In the genomic region with DNA sequence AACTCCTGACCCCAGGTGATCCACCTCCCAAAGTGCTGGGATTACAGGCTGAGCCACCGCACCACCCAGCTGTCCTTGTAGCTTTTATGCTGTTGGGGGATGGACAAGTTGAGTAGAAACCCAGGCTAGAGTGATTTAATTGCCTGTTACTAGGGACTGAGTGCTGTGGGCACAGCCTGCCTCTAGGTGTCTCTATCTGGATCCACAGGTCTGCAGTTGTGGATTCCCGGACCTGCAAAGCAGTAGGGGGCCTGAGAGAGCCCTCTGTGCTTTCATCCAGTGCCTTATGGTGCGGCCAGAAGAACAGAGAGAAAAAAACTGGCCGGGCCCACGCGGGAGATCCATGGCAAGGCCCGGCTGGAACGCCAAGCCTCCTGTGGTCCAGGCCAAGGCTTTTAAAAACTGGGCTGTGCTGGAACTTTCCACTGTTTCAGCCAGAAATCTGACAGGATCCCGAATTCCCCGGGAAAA, we compare ENCODE assay signal across 1 cellular context.
TF ChIP-seq lines count a peak whose summit lies in the region.

No MANE protein-coding gene starts in this region.

TF ChIP-seq in HEK293, 187 proteins besides CTCF, POLR2A, EP300 and RAD21 (continued from another document and continues in another):
- TF ChIP-seq ZNF510 (tag by site-specific recombination; IDR thresholded peaks at IDR 0.05; ENCODE audit: insufficient replicate concordance), result no peak
- TF ChIP-seq ZNF514 (tag by site-specific recombination; IDR thresholded peaks at IDR 0.05), result no peak
- TF ChIP-seq ZNF433 (tag by site-specific recombination; IDR thresholded peaks at IDR 0.05; ENCODE audit: low read depth), result no peak
- no peak for TF ChIP-seq WT1 (tag by site-specific recombination; IDR thresholded peaks at IDR 0.05)
- no peak for TF ChIP-seq ZNF175 (tag by site-specific recombination; IDR thresholded peaks at IDR 0.05)
- no peak for TF ChIP-seq HOXA7 (CRISPR knock-in tag; IDR thresholded peaks at IDR 0.05; ENCODE audit: borderline replicate concordance)
- no peak for TF ChIP-seq PRDM6 (tag by site-specific recombination; IDR thresholded peaks at IDR 0.05)
- TF ChIP-seq ZBTB6 (tag by site-specific recombination; IDR thresholded peaks at IDR 0.05), result no peak
- TF ChIP-seq ZNF449 (tag by site-specific recombination; IDR thresholded peaks at IDR 0.05), result no peak
- TF ChIP-seq TCF7L2 (IDR thresholded peaks at IDR 0.05; ENCODE audit: borderline replicate concordance, low read depth, low read length), result no peak
- TF ChIP-seq ZIC2 (tag by site-specific recombination; IDR thresholded peaks at IDR 0.05), result peak; percentile 79
- no peak for TF ChIP-seq ZNF223 (tag by site-specific recombination; IDR thresholded peaks at IDR 0.05)
- TF ChIP-seq ZNF645 (tag by site-specific recombination; IDR thresholded peaks at IDR 0.05), result no peak
- TF ChIP-seq ZFP41 (tag by site-specific recombination; IDR thresholded peaks at IDR 0.05; ENCODE audit: borderline replicate concordance), result no peak
- no peak for TF ChIP-seq ZSCAN18 (tag by site-specific recombination; IDR thresholded peaks at IDR 0.05)
- TF ChIP-seq ZNF549 (tag by site-specific recombination; IDR thresholded peaks at IDR 0.05), result no peak
- no peak for TF ChIP-seq HOXC10 (CRISPR knock-in tag; IDR thresholded peaks at IDR 0.05)
- TF ChIP-seq ZNF707 (tag by site-specific recombination; IDR thresholded peaks at IDR 0.05), result no peak
- TF ChIP-seq SALL2 (tag by site-specific recombination; IDR thresholded peaks at IDR 0.05; ENCODE audit: borderline replicate concordance), result no peak
- TF ChIP-seq ZBTB44 (tag by site-specific recombination; IDR thresholded peaks at IDR 0.05), result no peak
- TF ChIP-seq ZNF830 (tag by site-specific recombination; IDR thresholded peaks at IDR 0.05; ENCODE audit: low read depth), result no peak
- TF ChIP-seq KLF9 (tag by site-specific recombination; IDR thresholded peaks at IDR 0.05; ENCODE audit: low read depth), result no peak
- no peak for TF ChIP-seq MEIS1 (CRISPR knock-in tag; IDR thresholded peaks at IDR 0.05; ENCODE audit: borderline replicate concordance)
- no peak for TF ChIP-seq ZBTB7A (tag by site-specific recombination; IDR thresholded peaks at IDR 0.05; ENCODE audit: low read depth)
- TF ChIP-seq ZNF768 (tag by site-specific recombination; IDR thresholded peaks at IDR 0.05), result no peak; the same call in 1 of the 2 replicates
- peak; percentile 41; the same call in 1 of the 2 replicates for TF ChIP-seq ZBTB8A (tag by site-specific recombination; IDR thresholded peaks at IDR 0.05)
- TF ChIP-seq ZBTB48 (tag by site-specific recombination; IDR thresholded peaks at IDR 0.05), result peak; percentile 64
- TF ChIP-seq, protein P1, sequence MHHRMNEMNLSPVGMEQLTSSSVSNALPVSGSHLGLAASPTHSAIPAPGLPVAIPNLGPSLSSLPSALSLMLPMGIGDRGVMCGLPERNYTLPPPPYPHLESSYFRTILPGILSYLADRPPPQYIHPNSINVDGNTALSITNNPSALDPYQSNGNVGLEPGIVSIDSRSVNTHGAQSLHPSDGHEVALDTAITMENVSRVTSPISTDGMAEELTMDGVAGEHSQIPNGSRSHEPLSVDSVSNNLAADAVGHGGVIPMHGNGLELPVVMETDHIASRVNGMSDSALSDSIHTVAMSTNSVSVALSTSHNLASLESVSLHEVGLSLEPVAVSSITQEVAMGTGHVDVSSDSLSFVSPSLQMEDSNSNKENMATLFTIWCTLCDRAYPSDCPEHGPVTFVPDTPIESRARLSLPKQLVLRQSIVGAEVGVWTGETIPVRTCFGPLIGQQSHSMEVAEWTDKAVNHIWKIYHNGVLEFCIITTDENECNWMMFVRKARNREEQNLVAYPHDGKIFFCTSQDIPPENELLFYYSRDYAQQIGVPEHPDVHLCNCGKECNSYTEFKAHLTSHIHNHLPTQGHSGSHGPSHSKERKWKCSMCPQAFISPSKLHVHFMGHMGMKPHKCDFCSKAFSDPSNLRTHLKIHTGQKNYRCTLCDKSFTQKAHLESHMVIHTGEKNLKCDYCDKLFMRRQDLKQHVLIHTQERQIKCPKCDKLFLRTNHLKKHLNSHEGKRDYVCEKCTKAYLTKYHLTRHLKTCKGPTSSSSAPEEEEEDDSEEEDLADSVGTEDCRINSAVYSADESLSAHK (tag by site-specific recombination; IDR thresholded peaks at IDR 0.05), result no peak
- TF ChIP-seq ZNF785 (tag by site-specific recombination; IDR thresholded peaks at IDR 0.05), result no peak
- TF ChIP-seq ZNF791 (tag by site-specific recombination; IDR thresholded peaks at IDR 0.05), result no peak
- no peak for TF ChIP-seq ZNF350 (tag by site-specific recombination; IDR thresholded peaks at IDR 0.05)
- TF ChIP-seq INSM2 (tag by site-specific recombination; IDR thresholded peaks at IDR 0.05), result no peak
- no peak for TF ChIP-seq ZNF501 (tag by site-specific recombination; IDR thresholded peaks at IDR 0.05)
- TF ChIP-seq, protein P2, sequence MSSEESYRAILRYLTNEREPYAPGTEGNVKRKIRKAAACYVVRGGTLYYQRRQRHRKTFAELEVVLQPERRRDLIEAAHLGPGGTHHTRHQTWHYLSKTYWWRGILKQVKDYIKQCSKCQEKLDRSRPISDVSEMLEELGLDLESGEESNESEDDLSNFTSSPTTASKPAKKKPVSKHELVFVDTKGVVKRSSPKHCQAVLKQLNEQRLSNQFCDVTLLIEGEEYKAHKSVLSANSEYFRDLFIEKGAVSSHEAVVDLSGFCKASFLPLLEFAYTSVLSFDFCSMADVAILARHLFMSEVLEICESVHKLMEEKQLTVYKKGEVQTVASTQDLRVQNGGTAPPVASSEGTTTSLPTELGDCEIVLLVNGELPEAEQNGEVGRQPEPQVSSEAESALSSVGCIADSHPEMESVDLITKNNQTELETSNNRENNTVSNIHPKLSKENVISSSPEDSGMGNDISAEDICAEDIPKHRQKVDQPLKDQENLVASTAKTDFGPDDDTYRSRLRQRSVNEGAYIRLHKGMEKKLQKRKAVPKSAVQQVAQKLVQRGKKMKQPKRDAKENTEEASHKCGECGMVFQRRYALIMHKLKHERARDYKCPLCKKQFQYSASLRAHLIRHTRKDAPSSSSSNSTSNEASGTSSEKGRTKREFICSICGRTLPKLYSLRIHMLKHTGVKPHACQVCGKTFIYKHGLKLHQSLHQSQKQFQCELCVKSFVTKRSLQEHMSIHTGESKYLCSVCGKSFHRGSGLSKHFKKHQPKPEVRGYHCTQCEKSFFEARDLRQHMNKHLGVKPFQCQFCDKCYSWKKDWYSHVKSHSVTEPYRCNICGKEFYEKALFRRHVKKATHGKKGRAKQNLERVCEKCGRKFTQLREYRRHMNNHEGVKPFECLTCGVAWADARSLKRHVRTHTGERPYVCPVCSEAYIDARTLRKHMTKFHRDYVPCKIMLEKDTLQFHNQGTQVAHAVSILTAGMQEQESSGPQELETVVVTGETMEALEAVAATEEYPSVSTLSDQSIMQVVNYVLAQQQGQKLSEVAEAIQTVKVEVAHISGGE (tag by site-specific recombination; conservative IDR thresholded peaks at IDR 0.05; ENCODE audit: low read depth), result no peak
- TF ChIP-seq, protein P3, sequence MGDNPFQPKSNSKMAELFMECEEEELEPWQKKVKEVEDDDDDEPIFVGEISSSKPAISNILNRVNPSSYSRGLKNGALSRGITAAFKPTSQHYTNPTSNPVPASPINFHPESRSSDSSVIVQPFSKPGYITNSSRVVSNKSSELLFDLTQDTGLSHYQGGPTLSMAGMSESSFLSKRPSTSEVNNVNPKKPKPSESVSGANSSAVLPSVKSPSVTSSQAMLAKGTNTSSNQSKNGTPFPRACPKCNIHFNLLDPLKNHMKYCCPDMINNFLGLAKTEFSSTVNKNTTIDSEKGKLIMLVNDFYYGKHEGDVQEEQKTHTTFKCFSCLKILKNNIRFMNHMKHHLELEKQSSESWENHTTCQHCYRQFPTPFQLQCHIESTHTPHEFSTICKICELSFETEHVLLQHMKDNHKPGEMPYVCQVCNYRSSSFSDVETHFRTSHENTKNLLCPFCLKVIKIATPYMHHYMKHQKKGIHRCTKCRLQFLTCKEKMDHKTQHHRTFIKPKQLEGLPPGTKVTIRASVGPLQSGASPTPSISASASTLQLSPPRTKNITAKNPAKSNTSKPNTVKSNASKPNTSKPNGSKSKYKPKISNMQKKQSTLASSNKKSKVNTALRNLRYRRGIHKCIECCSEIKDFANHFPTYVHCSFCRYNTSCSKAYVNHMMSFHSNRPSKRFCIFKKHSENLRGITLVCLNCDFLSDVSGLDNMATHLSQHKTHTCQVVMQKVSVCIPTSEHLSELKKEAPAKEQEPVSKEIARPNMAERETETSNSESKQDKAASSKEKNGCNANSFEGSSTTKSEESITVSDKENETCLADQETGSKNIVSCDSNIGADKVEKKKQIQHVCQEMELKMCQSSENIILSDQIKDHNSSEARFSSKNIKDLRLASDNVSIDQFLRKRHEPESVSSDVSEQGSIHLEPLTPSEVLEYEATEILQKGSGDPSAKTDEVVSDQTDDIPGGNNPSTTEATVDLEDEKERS (tag by site-specific recombination; IDR thresholded peaks at IDR 0.05), result no peak
